Comparison of ENCODE assay signal across 8 cellular contexts in the genomic region with DNA sequence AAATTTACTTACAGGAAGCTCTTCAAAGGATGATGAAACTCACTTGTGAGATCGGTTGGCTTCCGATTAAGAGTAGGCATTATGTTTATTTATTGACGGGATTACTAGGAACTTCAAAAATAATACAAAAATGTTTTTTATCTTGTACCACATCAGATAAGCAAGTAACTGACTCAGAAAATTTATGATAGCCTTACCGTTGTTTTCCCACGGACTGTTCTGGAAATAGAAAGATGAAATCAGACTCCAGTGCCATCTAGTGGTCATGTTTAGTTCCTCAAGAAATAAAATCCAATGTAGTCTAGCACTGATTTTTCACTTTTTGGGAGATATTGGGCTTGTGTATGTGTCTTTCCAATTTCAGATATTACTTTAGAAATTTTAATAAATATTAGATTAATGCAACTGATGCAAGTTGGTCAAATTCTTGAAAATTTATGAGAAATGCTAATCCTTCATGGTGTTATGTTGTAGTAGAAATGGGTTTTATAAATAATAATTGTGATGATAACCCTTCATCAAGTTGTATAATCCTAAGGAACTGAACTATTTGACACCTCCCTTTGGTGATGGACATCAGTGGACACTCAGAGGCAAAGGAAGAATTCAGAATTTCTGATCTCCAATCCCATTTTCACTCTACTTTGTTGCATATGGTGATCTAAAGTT.
A peak's percentile ranks its signal among the peaks of the same experiment; 100 is the strongest.
DNase-seq lines count a peak whose midpoint lies in the region; ATAC-seq, FAIRE-seq and TF ChIP-seq lines count a peak whose summit lies in the region.

No MANE protein-coding gene starts in this region.

- H3K27me3 ChIP-seq in BJ (ENCODE audit: control insufficient read depth, insufficient read depth, low read length) (no peaks in the 10 kb centered on the region), kidney epithelial cell (ENCODE audit: control insufficient read depth, insufficient read depth, low read length) (no peaks in the 10 kb centered on the region), thyroid gland (no peaks in the 10 kb centered on the region)

- H3K27me3 Mint-ChIP-seq in MCF 10A (ENCODE audit: insufficient read depth, unreplicated experiment): no peaks in the 10 kb centered on the region

- no peak overlapping the region for H3K27ac Mint-ChIP-seq in MCF 10A (ENCODE audit: low read depth, unreplicated experiment)

- TF ChIP-seq CTCF in BJ (IDR thresholded peaks at IDR 0.05; ENCODE audit: insufficient read depth, low read depth, low read length) (peak; percentile 65), MCF 10A (IDR thresholded peaks at IDR 0.05; ENCODE audit: unreplicated experiment) (peak; percentile 53), kidney epithelial cell (IDR thresholded peaks at IDR 0.05; ENCODE audit: insufficient read depth, low read length, poor library complexity, severe bottlenecking) (peak; percentile 66), thyroid gland (IDR thresholded peaks at IDR 0.05) (peak; percentile 45 to 76 (median 58))

- no peaks in the 10 kb centered on the region for H3K9me3 ChIP-seq in thyroid gland

- 28 to 30% methylated on average over 5 of the region's 5 CpGs for WGBS in thyroid gland, 2 donors

- no peaks in the 10 kb centered on the region for H3K36me3 Mint-ChIP-seq in MCF 10A (ENCODE audit: insufficient read depth, unreplicated experiment)

- POLR2A ChIA-PET in BJ (lab: Charles Lee) (no interaction called here), MCF 10A (lab: Yijun Ruan, JAX) (interaction anchor here (1.3 kb wide), 1 partner anchor 455 kb away, joined by 3 read pairs; no protein-coding TSS in a partner anchor)

- no peak overlapping the region for H3K27ac ChIP-seq in thyroid gland

- H3K4me3 Mint-ChIP-seq in MCF 10A (ENCODE audit: unreplicated experiment): no peak overlapping the region

- no peaks in the 10 kb centered on the region for H3K36me3 ChIP-seq in BJ (ENCODE audit: control insufficient read depth, insufficient read depth, low read length)
- H3K36me3 ChIP-seq in kidney epithelial cell (ENCODE audit: control insufficient read depth, insufficient read depth, low read length): no peaks in the 10 kb centered on the region
- no peaks in the 10 kb centered on the region for H3K36me3 ChIP-seq in thyroid gland

- CTCF ChIA-PET in BJ (lab: Yijun Ruan, JAX): interaction anchor here (0.6 to 1.0 kb wide), 9 partner anchors 10 to 839 kb away, joined by 3 to 5 read pairs (median 3); no protein-coding TSS in a partner anchor
- CTCF ChIA-PET in MCF 10A (lab: Yijun Ruan, JAX): interaction anchor here (0.6 to 3.4 kb wide), 12 partner anchors 11 to 486 kb away, joined by 3 to 13 read pairs (median 4); no protein-coding TSS in a partner anchor

- no peaks in the 10 kb centered on the region for H3K9me3 Mint-ChIP-seq in MCF 10A (ENCODE audit: unreplicated experiment)

- ATAC-seq in HG03280 (IDR thresholded peaks at IDR 0.05; ENCODE audit: unreplicated experiment): no peak

- FAIRE-seq in GM18507 (lab: Jason Lieb, UNC): peak; percentile 78

- TF ChIP-seq POLR2A in thyroid gland (IDR thresholded peaks at IDR 0.05): no peak

- H3K4me1 ChIP-seq in thyroid gland: no peaks in the 10 kb centered on the region

- intact Hi-C loops in MCF 10A (cut with micrococcal nuclease) (loop anchor here (1.0 to 10.0 kb wide), 5 partner anchors 143 to 960 kb away; no protein-coding TSS in a partner anchor), thyroid gland (cut with DNase I) (loop anchor here (5.0 kb wide), 1 partner anchor 467 kb away; no protein-coding TSS in a partner anchor)

- peaks cover 7% of the 10 kb centered on the region for H3K4me1 Mint-ChIP-seq in MCF 10A (ENCODE audit: insufficient read depth, unreplicated experiment)

- DNase-seq in BJ (ENCODE audit: low read depth) (peak; percentile 26), GM18507 (ENCODE audit: extremely low spot score, insufficient read length, low read depth) (no peak), NCI-H774 (lab: John Stamatoyannopoulos, UW) (peak; percentile 27), MCF 10A (ENCODE audit: unreplicated experiment) (peak; percentile 63), kidney epithelial cell (ENCODE audit: low read depth) (no peak), thyroid gland (no peak)
- DNase-seq in activated naive CD4-positive, alpha-beta T cell (lab: John Stamatoyannopoulos, UW): no peak

- no TSS peak for BruUV-seq in MCF 10A (replicated peaks; lab: Mats Ljungman, UMichigan)

- H3K4me3 ChIP-seq in BJ (ENCODE audit: low read depth, low read length) (no peak overlapping the region), kidney epithelial cell (ENCODE audit: low read depth, low read length) (no peak overlapping the region), thyroid gland (replicated peaks in 1 of 3) (no peak overlapping the region)

Comparison
In these comparisons a context has a peak if more than half of its experiments do, and no peak if none do; other contexts are left out.
1. DNase-seq: peak in BJ (single experiment), NCI-H774 (single experiment) and MCF 10A (single experiment); none in GM18507 (single experiment), kidney epithelial cell (single experiment), thyroid gland (0 of 2) and activated naive CD4-positive, alpha-beta T cell (0 of 4).
2. Peak in every context shown above with its lines, with median percentiles within 50 percentile points of each other: CTCF ChIP-seq.